In genomic region chr21:42839271-42840231, GRCh38 we compare ENCODE assay signal across 18 cellular contexts. TPM values are rescaled to one million over a fixed set of nuclear protein-coding genes. Genes with fewer than 3 reads are reported as not detected.
DNase-seq lines count a peak whose midpoint lies in the region; ATAC-seq and TF ChIP-seq lines count a peak whose summit lies in the region.
"Had no signal": no experiment of that assay in that cellular context is flagged by ENCODE, and none has a peak within 500 bp of the region (broad histone marks: within the 10 kb centered on the region; RNA-seq: fewer than 3 reads in every experiment).

No MANE protein-coding gene starts in this region.

- TF ChIP-seq POLR2A in uterus (IDR thresholded peaks at IDR 0.05): no peak

- H3K9me3 ChIP-seq in uterus (no peaks in the 10 kb centered on the region), mucosa of descending colon (no peaks in the 10 kb centered on the region)

- no peak overlapping the region for H3K27ac ChIP-seq in uterus
- H3K27ac ChIP-seq: cardiac muscle cell had no signal

- H3K4me3 Mint-ChIP-seq in natural killer cell: no peak overlapping the region
- no peak overlapping the region for H3K4me3 Mint-ChIP-seq in natural killer cell treated with Interleukin-12 subunit alpha and Interleukin-12 subunit beta and Interleukin-15 and Interleukin-18, amount 100 ng/mL, for 72 hours
- no peak overlapping the region for H3K4me3 Mint-ChIP-seq in WTC11
- no peak overlapping the region for H3K4me3 Mint-ChIP-seq in glutamatergic neuron (ENCODE audit: unreplicated experiment)
- H3K4me3 Mint-ChIP-seq: GM23338; neural crest cell; stimulated activated effector memory CD8-positive, alpha-beta T cell treated with anti-CD3 and anti-CD28 coated beads, Interleukin-12 subunit alpha, Interleukin-12 subunit beta, amount 100 ng/mL, for 72 hours had no signal

- DNase-seq in natural killer cell (peak; percentile 9), WTC11 (ENCODE audit: low spot score) (no peak), left lobe of liver (ENCODE audit: low spot score) (peak; percentile 41), uterus (peak; percentile 8 to 12), NK-92 (lab: John Stamatoyannopoulos, UW; ENCODE audit: unreplicated experiment) (no peak), glutamatergic neuron (no peak), mucosa of descending colon (no peak)
- DNase-seq in natural killer cell treated with Interleukin-12 subunit alpha and Interleukin-12 subunit beta and Interleukin-15 and Interleukin-18, amount 100 ng/mL, for 72 hours (ENCODE audit: low spot score): no peak
- DNase-seq: activated naive CD4-positive, alpha-beta T cell treated with anti-CD3 and anti-CD28 coated beads, Interleukin-2, amount 50 U/mL, for 16 hours; effector memory CD4-positive, alpha-beta T cell; MV-4-11; NCI-H2107; NCI-H774 had no signal

- H3K4me1 Mint-ChIP-seq in natural killer cell (peaks cover 0 to 7% of the 10 kb centered on the region in 2 donors), WTC11 (no peaks in the 10 kb centered on the region), glutamatergic neuron (ENCODE audit: low read depth, unreplicated experiment) (no peaks in the 10 kb centered on the region)
- H3K4me1 Mint-ChIP-seq in natural killer cell treated with Interleukin-12 subunit alpha and Interleukin-12 subunit beta and Interleukin-15 and Interleukin-18, amount 100 ng/mL, for 72 hours (ENCODE audit: low read depth in 2 of 2): peaks cover 0 to 3% of the 10 kb centered on the region in 2 donors
- H3K4me1 Mint-ChIP-seq: GM23338, neural crest cell had no signal

- H3K27ac Mint-ChIP-seq in natural killer cell: no peak overlapping the region
- H3K27ac Mint-ChIP-seq in natural killer cell treated with Interleukin-12 subunit alpha and Interleukin-12 subunit beta and Interleukin-15 and Interleukin-18, amount 100 ng/mL, for 72 hours: no peak overlapping the region
- H3K27ac Mint-ChIP-seq in WTC11: peak overlapping the region; percentile 82; the same call in 1 of the 2 replicates
- no peak overlapping the region for H3K27ac Mint-ChIP-seq in glutamatergic neuron (ENCODE audit: unreplicated experiment)
- H3K27ac Mint-ChIP-seq: GM23338; stimulated activated effector memory CD8-positive, alpha-beta T cell treated with anti-CD3 and anti-CD28 coated beads, Interleukin-12 subunit alpha, Interleukin-12 subunit beta, amount 100 ng/mL, for 72 hours had no signal

- TF ChIP-seq CTCF in natural killer cell (IDR thresholded peaks at IDR 0.05) (no peak), WTC11 (IDR thresholded peaks at IDR 0.05) (no peak), uterus (IDR thresholded peaks at IDR 0.05) (no peak), glutamatergic neuron (IDR thresholded peaks at IDR 0.05; ENCODE audit: partially characterized antibody, unreplicated experiment) (no peak), mucosa of descending colon (IDR thresholded peaks at IDR 0.05) (no peak)

- POLR2A ChIA-PET in WTC11 (lab: Charles Lee): no interaction called here

- H3K36me3 Mint-ChIP-seq in natural killer cell (no peaks in the 10 kb centered on the region), WTC11 (peaks cover 26% of the 10 kb centered on the region), glutamatergic neuron (ENCODE audit: unreplicated experiment) (peaks cover 11% of the 10 kb centered on the region)
- peaks cover 11% of the 10 kb centered on the region for H3K36me3 Mint-ChIP-seq in natural killer cell treated with Interleukin-12 subunit alpha and Interleukin-12 subunit beta and Interleukin-15 and Interleukin-18, amount 100 ng/mL, for 72 hours

- H3K4me3 ChIP-seq in uterus: no peak overlapping the region
- no peak overlapping the region for H3K4me3 ChIP-seq in mucosa of descending colon
- H3K4me3 ChIP-seq: cardiac muscle cell, GM23338, lung had no signal

- CTCF ChIA-PET in WTC11 (lab: Charles Lee): interaction anchor here (1.2 kb wide), 1 partner anchor 247 kb away, joined by 3 read pairs; no protein-coding TSS in a partner anchor

- H3K4me1 ChIP-seq in uterus (no peaks in the 10 kb centered on the region), mucosa of descending colon (ENCODE audit: low read depth) (no peaks in the 10 kb centered on the region)

- intact Hi-C loops in natural killer cell (cut with micrococcal nuclease) (loop anchor here (10.0 kb wide), 1 partner anchor 105 kb away; no protein-coding TSS in a partner anchor), uterus (cut with DNase I; ENCODE audit: low total_unique reads) (no loop called here), mucosa of descending colon (cut with DNase I, micrococcal nuclease) (no loop called here)

- no peaks in the 10 kb centered on the region for H3K27me3 ChIP-seq in uterus
- H3K27me3 ChIP-seq: cardiac muscle cell had no signal

- H3K36me3 ChIP-seq in uterus: no peaks in the 10 kb centered on the region
- peaks cover 5% of the 10 kb centered on the region for H3K36me3 ChIP-seq in mucosa of descending colon (ENCODE audit: low read depth)

- ATAC-seq in natural killer cell (no peak), WTC11 (no peak), left lobe of liver (no peak), mucosa of descending colon (no peak)
- ATAC-seq in natural killer cell treated with Interleukin-12 subunit alpha and Interleukin-12 subunit beta and Interleukin-15 and Interleukin-18, amount 100 ng/mL, for 72 hours: no peak
- ATAC-seq: GM23338; stimulated activated effector memory CD8-positive, alpha-beta T cell treated with anti-CD3 and anti-CD28 coated beads, Interleukin-12 subunit alpha, Interleukin-12 subunit beta, amount 100 ng/mL, for 72 hours had no signal

- no peaks in the 10 kb centered on the region for H3K27me3 Mint-ChIP-seq in natural killer cell (ENCODE audit: low read depth in 2 of 2)
- no peaks in the 10 kb centered on the region for H3K27me3 Mint-ChIP-seq in natural killer cell treated with Interleukin-12 subunit alpha and Interleukin-12 subunit beta and Interleukin-15 and Interleukin-18, amount 100 ng/mL, for 72 hours
- peaks cover 3% of the 10 kb centered on the region; the same call in 1 of the 2 replicates for H3K27me3 Mint-ChIP-seq in WTC11 (ENCODE audit: low read depth)
- peaks cover 5% of the 10 kb centered on the region for H3K27me3 Mint-ChIP-seq in glutamatergic neuron (ENCODE audit: unreplicated experiment)

- H3K9me3 Mint-ChIP-seq in natural killer cell: no peaks in the 10 kb centered on the region
- H3K9me3 Mint-ChIP-seq in natural killer cell treated with Interleukin-12 subunit alpha and Interleukin-12 subunit beta and Interleukin-15 and Interleukin-18, amount 100 ng/mL, for 72 hours: no peaks in the 10 kb centered on the region
- H3K9me3 Mint-ChIP-seq in WTC11: no peaks in the 10 kb centered on the region
- peaks cover 2% of the 10 kb centered on the region for H3K9me3 Mint-ChIP-seq in glutamatergic neuron (ENCODE audit: unreplicated experiment)
- H3K9me3 Mint-ChIP-seq: GM23338; neural crest cell; stimulated activated effector memory CD8-positive, alpha-beta T cell treated with anti-CD3 and anti-CD28 coated beads, Interleukin-12 subunit alpha, Interleukin-12 subunit beta, amount 100 ng/mL, for 72 hours had no signal

TF ChIP-seq in WTC11, 78 proteins besides CTCF, POLR2A, EP300 and RAD21 (continues in another document):
- TF ChIP-seq CREM (CRISPR knock-in tag; IDR thresholded peaks at IDR 0.05) (no peak), ATF6 (CRISPR knock-in tag; IDR thresholded peaks at IDR 0.05) (no peak), USF1 (CRISPR knock-in tag; IDR thresholded peaks at IDR 0.05) (no peak), OVOL2 (CRISPR knock-in tag; IDR thresholded peaks at IDR 0.05; ENCODE audit: borderline replicate concordance) (no peak), NR3C1 (CRISPR knock-in tag; conservative IDR thresholded peaks at IDR 0.05; ENCODE audit: low read depth) (no peak), RELA (CRISPR knock-in tag; IDR thresholded peaks at IDR 0.05; ENCODE audit: borderline replicate concordance) (no peak), FOXP1 (CRISPR knock-in tag; IDR thresholded peaks at IDR 0.05; ENCODE audit: borderline replicate concordance) (no peak), NFATC4 (CRISPR knock-in tag; IDR thresholded peaks at IDR 0.05) (no peak)

RNA-seq across cellular contexts. Expression of gene WDR4, which starts 39.8 kb away (rescaled TPM):
- total RNA-seq in natural killer cell (10 to 100 TPM; 11.1 to 15.5 (median 14.0) TPM), WTC11 (2021) (41.5 to 42.6 TPM (median 42.2 TPM) in 3 replicates), left lobe of liver (8.2 TPM), uterus (10 to 100 TPM in 2 of 4 donors, 1 to 10 TPM in 1, not detected in 1; 6.4 to 19.1 (median 17.8) TPM), glutamatergic neuron (ENCODE audit: unreplicated experiment) (15.7 TPM), mucosa of descending colon (10 to 100 TPM; 16.1 to 16.7 (median 16.5) TPM)
- total RNA-seq in natural killer cell treated with Interleukin-12 subunit alpha and Interleukin-12 subunit beta and Interleukin-15 and Interleukin-18, amount 100 ng/mL, for 72 hours: 100 to 1,000 TPM in 1 of 2 donors, 10 to 100 TPM in 1; 28.5 to 112 TPM

RNA-seq across cellular contexts. Expression of gene NDUFV3, which starts 53.6 kb away (rescaled TPM):
- 10 to 100 TPM; 21.8 to 25.7 (median 23.9) TPM for total RNA-seq in natural killer cell
- total RNA-seq in natural killer cell treated with Interleukin-12 subunit alpha and Interleukin-12 subunit beta and Interleukin-15 and Interleukin-18, amount 100 ng/mL, for 72 hours: 10 to 100 TPM; 32.9 to 54.0 TPM
- total RNA-seq in WTC11 (2021): 28.5 to 32.6 TPM (median 30.9 TPM) in 3 replicates
- total RNA-seq in left lobe of liver: 22.8 TPM
- total RNA-seq in uterus: 10 to 100 TPM; 41.5 to 55.9 (median 45.7) TPM
- total RNA-seq in glutamatergic neuron (ENCODE audit: unreplicated experiment): 33.9 TPM
- 10 to 100 TPM; 36.9 to 54.4 (median 38.5) TPM for total RNA-seq in mucosa of descending colon

Comparison
In these comparisons a context has a peak if more than half of its experiments do, and no peak if none do; other contexts are left out.
1. DNase-seq: peak in natural killer cell (single experiment), left lobe of liver (single experiment) and uterus (2 of 2); none in natural killer cell treated with Interleukin-12 subunit alpha and Interleukin-12 subunit beta and Interleukin-15 and Interleukin-18, amount 100 ng/mL, for 72 hours (single experiment), WTC11 (single experiment), NK-92 (single experiment), glutamatergic neuron (single experiment) and mucosa of descending colon (0 of 3).